8 cellular contexts compared by ENCODE assay signal in the genomic region with DNA sequence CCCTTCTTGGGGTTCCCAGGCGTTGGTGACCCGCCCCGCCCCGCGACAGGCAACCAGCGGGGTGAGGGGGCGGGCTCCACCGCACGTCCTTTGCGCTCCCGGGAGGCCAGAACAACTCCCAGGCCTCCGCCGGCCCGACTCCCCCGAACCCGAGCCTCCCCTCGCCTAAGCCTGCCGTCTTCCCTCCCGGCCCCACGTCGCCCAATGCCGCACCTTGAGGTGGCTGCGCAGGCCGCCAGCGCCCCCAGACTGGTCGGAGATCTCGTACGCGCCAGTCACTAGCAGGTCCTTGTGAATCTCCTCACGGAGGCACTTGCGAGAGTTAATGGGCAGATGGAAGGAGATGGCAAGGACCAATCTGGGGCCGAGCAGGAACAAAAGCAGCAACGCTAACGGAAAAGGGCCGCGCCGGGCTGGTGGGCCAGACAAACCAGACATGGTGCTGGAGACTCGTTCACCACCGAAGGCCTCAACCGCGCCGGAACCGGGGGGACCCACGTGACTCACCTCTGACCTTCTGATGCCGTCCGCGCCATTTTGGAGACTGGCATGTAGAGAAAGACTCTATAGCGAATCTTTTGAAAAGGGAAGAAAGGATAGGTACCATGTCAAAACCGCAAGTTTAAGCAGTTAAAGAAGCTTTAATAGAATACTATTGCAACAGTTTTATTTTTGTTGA. TPM values are rescaled to one million over a fixed set of nuclear protein-coding genes. Genes with fewer than 3 reads are reported as not detected.
DNase-seq lines count a peak whose midpoint lies in the region; ATAC-seq and TF ChIP-seq lines count a peak whose summit lies in the region.

Gene TMED10 (minus strand): TSS at position 471 of the 679 bp plus-strand sequence. CDS start 33 bp downstream, at position 438.

- peak; percentile 76 for ATAC-seq in HG02938 (IDR thresholded peaks at IDR 0.05; ENCODE audit: unreplicated experiment)

- H3K27me3 ChIP-seq in kidney epithelial cell (ENCODE audit: control insufficient read depth, insufficient read depth, low read length), result no peaks in the 10 kb centered on the region

- no peak for TF ChIP-seq CTCF in kidney epithelial cell (IDR thresholded peaks at IDR 0.05; ENCODE audit: insufficient read depth, low read length, poor library complexity, severe bottlenecking)

- DNase-seq in SKM-1 (lab: John Stamatoyannopoulos, UW; ENCODE audit: unreplicated experiment), result peak; percentile 64
- DNase-seq in SKM-1 treated with dmso at 0.1 percent for 144 hours (lab: John Stamatoyannopoulos, UW; ENCODE audit: unreplicated experiment), result no peak
- DNase-seq in NCI-H2107 treated with DMSO at 0.1 percent for 48 hours (lab: John Stamatoyannopoulos, UW; ENCODE audit: unreplicated experiment), result peak; percentile 47
- peak; percentile 91 for DNase-seq in activated CD4-positive, CD25-positive, alpha-beta regulatory T cell treated with anti-CD3 and anti-CD28 coated beads, Interleukin-2, amount 50 U/mL, for 72 hours
- peak; percentile 40 for DNase-seq in cerebellar cortex (ENCODE audit: low spot score)
- no peak for DNase-seq in kidney epithelial cell (ENCODE audit: low read depth)
- DNase-seq in stimulated activated CD4-positive, alpha-beta T cell treated with anti-CD3 and anti-CD28 coated beads, Interleukin-15, amount 100 ng/mL, for 48 hours (ENCODE audit: low read depth in 2 of 2), result peak; percentile 83 to 88

- peak within 1 kb of the TSS; percentile 89 for H3K4me3 ChIP-seq in kidney epithelial cell (ENCODE audit: low read depth, low read length)

- H3K36me3 ChIP-seq in kidney epithelial cell (ENCODE audit: control insufficient read depth, insufficient read depth, low read length), result no peaks in the 10 kb centered on the region

RNA-seq across cellular contexts. Expression of gene TMED10, which starts in this region (rescaled TPM):
- 271 and 309 TPM in 2 replicates for total RNA-seq in kidney epithelial cell

Comparison
In these comparisons a context has a peak if more than half of its experiments do, and no peak if none do; other contexts are left out.
1. DNase-seq: peak in SKM-1 (single experiment), NCI-H2107 treated with DMSO at 0.1 percent for 48 hours (single experiment), activated CD4-positive, CD25-positive, alpha-beta regulatory T cell treated with anti-CD3 and anti-CD28 coated beads, Interleukin-2, amount 50 U/mL, for 72 hours (single experiment), cerebellar cortex (single experiment) and stimulated activated CD4-positive, alpha-beta T cell treated with anti-CD3 and anti-CD28 coated beads, Interleukin-15, amount 100 ng/mL, for 48 hours (2 of 2); none in SKM-1 treated with dmso at 0.1 percent for 144 hours (single experiment) and kidney epithelial cell (single experiment).